Comparison of ENCODE assay signal across 8 cellular contexts in the genomic region with DNA sequence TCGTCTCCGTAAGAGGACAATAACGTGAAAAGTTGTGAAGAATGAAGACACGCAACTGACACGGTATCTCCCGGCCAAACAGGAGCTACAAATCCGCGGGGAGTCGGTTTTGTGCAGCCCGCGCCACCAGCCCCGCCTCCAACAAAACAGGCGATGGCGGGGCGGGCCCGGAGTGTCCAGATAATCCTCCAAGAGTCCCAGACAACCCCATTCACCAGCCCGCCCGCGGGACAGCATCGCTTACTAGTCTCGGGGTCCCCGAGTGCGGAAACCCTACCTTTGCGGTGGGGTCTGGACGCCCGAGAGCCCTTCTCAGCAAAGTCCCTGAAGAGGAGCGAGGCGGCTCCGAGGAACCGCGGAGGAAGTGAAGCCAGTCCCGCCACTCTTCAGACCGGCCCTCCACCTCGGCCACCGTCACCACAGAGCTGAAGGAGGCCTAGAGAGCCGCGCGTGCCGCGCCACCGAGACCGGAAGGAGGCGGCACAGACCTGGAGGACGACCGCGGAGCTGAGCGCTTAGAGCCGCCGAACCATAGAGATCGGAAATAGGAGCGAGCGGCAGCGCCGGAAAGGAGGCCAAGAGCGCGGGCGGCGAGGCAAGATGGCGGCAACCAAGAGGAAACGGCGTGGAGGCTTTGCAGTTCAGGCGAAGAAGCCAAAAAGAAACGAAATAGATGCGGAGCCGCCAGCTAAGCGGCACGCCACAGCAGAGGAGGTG. TPM values are rescaled to one million over a fixed set of nuclear protein-coding genes. Genes with fewer than 3 reads are reported as not detected.
DNase-seq lines count a peak whose midpoint lies in the region; ATAC-seq and TF ChIP-seq lines count a peak whose summit lies in the region.

TSS of gene BRIX1 (plus strand) at position 573 of the 717 bp plus-strand sequence. CDS start at position 601, 28 bp downstream.
TSS of gene RAD1 (minus strand) at position 366 of the 717 bp plus-strand sequence. CDS start 612 bp downstream, outside the sequence.

- no peak within 1 kb of the TSS for H3K4me3 Mint-ChIP-seq in activated CD4-positive, alpha-beta T cell treated with anti-CD3 and anti-CD28 coated beads for 36 hours

- peak; percentile 29 for TF ChIP-seq CTCF in choroid plexus epithelial cell (conservative IDR thresholded peaks at IDR 0.05; ENCODE audit: low read depth, low read length)

- POLR2A ChIA-PET in activated CD4-positive, alpha-beta T cell treated with anti-CD3 and anti-CD28 coated beads for 36 hours (lab: Charles Lee): interaction anchor here (0.6 to 4.0 kb wide), 9 partner anchors 8 to 702 kb away, joined by 3 to 84 read pairs (median 5); partner anchors contain the start of genes DNAJC21, SPEF2 and TTC23L

- CTCF ChIA-PET in activated CD4-positive, alpha-beta T cell treated with anti-CD3 and anti-CD28 coated beads for 36 hours (lab: Charles Lee): interaction anchor here (0.5 to 3.8 kb wide), 12 partner anchors 9 to 1012 kb away, joined by 3 to 23 read pairs (median 4); partner anchors contain the start of gene DNAJC21

- intact Hi-C loops in activated CD4-positive, alpha-beta T cell treated with anti-CD3 and anti-CD28 coated beads for 36 hours (cut with DNase I, micrococcal nuclease): loop anchor here (1.0 to 5.0 kb wide), 8 partner anchors 9 to 1475 kb away; partner anchors contain the start of genes DNAJC21 (in 2 of the 2), TTC23L (in 2 of the 2), AMACR (in 1 of the 2) and LMBRD2 (in 1 of the 2)

- H3K27ac Mint-ChIP-seq in activated CD4-positive, alpha-beta T cell treated with anti-CD3 and anti-CD28 coated beads for 36 hours: peak within 1 kb of the TSS; percentile 60

- peak within 1 kb of the TSS; percentile 98 for H3K9ac ChIP-seq in BLaER1

- H3K4me3 ChIP-seq in BLaER1 (peak within 1 kb of the TSS; percentile 100), choroid plexus epithelial cell (ENCODE audit: low read depth, low read length) (peak within 1 kb of the TSS; percentile 96)

- H3K4me2 ChIP-seq in BLaER1: peak within 1 kb of the TSS; percentile 95

- peaks cover 40% of the 10 kb centered on the region for H3K4me1 ChIP-seq in BLaER1

- H3K27me3 ChIP-seq in BLaER1: no peaks in the 10 kb centered on the region

- H4K20me1 ChIP-seq in BLaER1: peaks cover 37% of the 10 kb centered on the region; the same call in 1 of the 2 replicates

- H3K36me3 ChIP-seq in BLaER1: peaks cover 54% of the 10 kb centered on the region

- ATAC-seq in GM19324 (IDR thresholded peaks at IDR 0.05; ENCODE audit: low FRiP score, unreplicated experiment) (peak; percentile 100), HG03460 (IDR thresholded peaks at IDR 0.05; ENCODE audit: unreplicated experiment) (peak; percentile 98)
- ATAC-seq in activated CD4-positive, alpha-beta T cell treated with anti-CD3 and anti-CD28 coated beads for 36 hours: peak; percentile 98

- peak within 1 kb of the TSS; percentile 96 for H3K27ac ChIP-seq in BLaER1

- H3K36me3 Mint-ChIP-seq in activated CD4-positive, alpha-beta T cell treated with anti-CD3 and anti-CD28 coated beads for 36 hours (ENCODE audit: low read depth): peaks cover 50% of the 10 kb centered on the region

- H3K9me3 Mint-ChIP-seq in activated CD4-positive, alpha-beta T cell treated with anti-CD3 and anti-CD28 coated beads for 36 hours (ENCODE audit: low read depth): no peaks in the 10 kb centered on the region

- no peaks in the 10 kb centered on the region for H3K27me3 Mint-ChIP-seq in activated CD4-positive, alpha-beta T cell treated with anti-CD3 and anti-CD28 coated beads for 36 hours

- peaks cover 37% of the 10 kb centered on the region for H3K4me1 Mint-ChIP-seq in activated CD4-positive, alpha-beta T cell treated with anti-CD3 and anti-CD28 coated beads for 36 hours

- DNase-seq in NCI-H524 treated with DMSO at 0.1 percent for 48 hours (lab: John Stamatoyannopoulos, UW): peak; percentile 94
- peak; percentile 98 for DNase-seq in activated CD4-positive, alpha-beta T cell treated with anti-CD3 and anti-CD28 coated beads for 36 hours
- peak; percentile 98 for DNase-seq in choroid plexus epithelial cell (ENCODE audit: low read depth)
- DNase-seq in kidney glomerular epithelial cell (lab: John Stamatoyannopoulos, UW): peak; percentile 95
- peak; percentile 78 to 79 for DNase-seq in stimulated activated CD4-positive, alpha-beta T cell treated with anti-CD3 and anti-CD28 coated beads, Interleukin-1b, Interleukin-23, amount 100 ng/mL, for 1 hour (ENCODE audit: low read depth in 2 of 2)

- H3K9me3 ChIP-seq in BLaER1: no peaks in the 10 kb centered on the region

RNA-seq across cellular contexts. Expression of gene BRIX1, which starts in this region (rescaled TPM):
- total RNA-seq in activated CD4-positive, alpha-beta T cell treated with anti-CD3 and anti-CD28 coated beads for 36 hours: 100 to 1,000 TPM in 1 of 2 experiments, 10 to 100 TPM in 1; 81.2 to 104 TPM

RNA-seq across cellular contexts. Expression of gene RAD1, which starts in this region (rescaled TPM):
- 10 to 100 TPM; 38.7 to 43.0 TPM for total RNA-seq in activated CD4-positive, alpha-beta T cell treated with anti-CD3 and anti-CD28 coated beads for 36 hours

Comparison
In these comparisons a context has a peak if more than half of its experiments do, and no peak if none do; other contexts are left out.
1. Peak in every context shown above with its lines: DNase-seq, ATAC-seq, H3K4me3 ChIP-seq and H3K27ac ChIP-seq.